Comparison of ENCODE assay signal across 18 cellular contexts in the genomic region with DNA sequence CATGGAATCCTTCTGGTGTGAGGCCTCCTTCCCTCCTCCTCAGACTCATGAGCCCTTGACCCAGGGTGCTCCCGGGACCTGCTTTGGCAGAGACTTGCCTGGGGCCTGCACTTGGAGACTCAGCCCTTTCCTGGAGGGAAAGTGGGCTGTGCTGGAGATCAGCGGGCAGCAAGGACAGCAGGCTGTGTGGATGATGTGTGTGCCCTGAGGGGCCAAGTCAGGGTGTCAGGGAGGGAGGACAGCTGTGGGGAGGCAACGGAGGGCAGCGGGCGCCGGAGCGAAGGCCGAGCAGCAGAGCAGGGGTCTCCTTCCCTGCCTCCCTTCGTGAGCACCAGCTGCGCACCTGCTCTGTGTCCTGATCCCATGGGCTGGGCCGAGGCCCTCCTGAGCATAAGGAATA. TPM values are rescaled to one million over a fixed set of nuclear protein-coding genes. Genes with fewer than 3 reads are reported as not detected.
DNase-seq lines count a peak whose midpoint lies in the region; ATAC-seq and TF ChIP-seq lines count a peak whose summit lies in the region.
"Had no signal": no experiment of that assay in that cellular context is flagged by ENCODE, and none has a peak within 500 bp of the region (broad histone marks: within the 10 kb centered on the region; RNA-seq: fewer than 3 reads in every experiment).

No MANE protein-coding gene starts in this region.

- H3K4me1 Mint-ChIP-seq in activated CD8-positive, alpha-beta memory T cell treated with anti-CD3 and anti-CD28 coated beads, Interleukin-2, amount 10 ng/mL, durations not matched to agents 7 days and 5 days = peaks cover 55% of the 10 kb centered on the region
- H3K4me1 Mint-ChIP-seq in central memory CD8-positive, alpha-beta T cell = peaks cover 35% of the 10 kb centered on the region

- no peaks in the 10 kb centered on the region for H3K27me3 Mint-ChIP-seq in activated CD8-positive, alpha-beta memory T cell treated with anti-CD3 and anti-CD28 coated beads, Interleukin-2, amount 10 ng/mL, durations not matched to agents 7 days and 5 days
- H3K27me3 Mint-ChIP-seq in central memory CD8-positive, alpha-beta T cell = no peaks in the 10 kb centered on the region

- H3K27me3 ChIP-seq in spleen (replicated peaks in 1 of 7) = peaks cover 0 to 4% (median 0%) of the 10 kb centered on the region in 7 donors

- no peaks in the 10 kb centered on the region for H3K36me3 ChIP-seq in spleen

- TF ChIP-seq POLR2A in spleen (IDR thresholded peaks at IDR 0.05) = no peak

- in situ Hi-C loops in GM13976 (cut with MboI; ENCODE audit: low sequenced_read_pairs, unreplicated experiment) (loop anchor here (5.0 kb wide), 1 partner anchor 110 kb away; no protein-coding TSS in a partner anchor), GM13977 (cut with MboI; ENCODE audit: low pct_unique_long_range_greater_than_20kb, low sequenced_read_pairs, unreplicated experiment) (loop anchor here (10.0 to 25.0 kb wide), 2 partner anchors 67 to 295 kb away; a partner anchor contains a TSS)

- WGBS in spleen, 5 donors = 84 to 92% (median 89%) methylated on average over 7 to 11 of the region's 11 CpGs

- no peak for ATAC-seq in activated CD8-positive, alpha-beta memory T cell treated with anti-CD3 and anti-CD28 coated beads, Interleukin-2, amount 10 ng/mL, durations not matched to agents 7 days and 5 days
- no peak for ATAC-seq in central memory CD8-positive, alpha-beta T cell (replicated peaks; ENCODE audit: extremely low read depth, poor library complexity, severe bottlenecking)

- H3K27ac ChIP-seq in spleen = no peak overlapping the region

- H3K27ac Mint-ChIP-seq in activated CD8-positive, alpha-beta memory T cell treated with anti-CD3 and anti-CD28 coated beads, Interleukin-2, amount 10 ng/mL, durations not matched to agents 7 days and 5 days = peak overlapping the region; percentile 28
- peak overlapping the region; percentile 58 for H3K27ac Mint-ChIP-seq in central memory CD8-positive, alpha-beta T cell (ENCODE audit: low read depth)

- H3K9me3 ChIP-seq in spleen = no peaks in the 10 kb centered on the region

- H3K4me3 Mint-ChIP-seq in activated CD8-positive, alpha-beta memory T cell treated with anti-CD3 and anti-CD28 coated beads, Interleukin-2, amount 10 ng/mL, durations not matched to agents 7 days and 5 days = no peak overlapping the region
- H3K4me3 Mint-ChIP-seq in central memory CD8-positive, alpha-beta T cell = no peak overlapping the region

- no peak overlapping the region for H3K4me3 ChIP-seq in spleen

- no peaks in the 10 kb centered on the region for H3K9me3 Mint-ChIP-seq in activated CD8-positive, alpha-beta memory T cell treated with anti-CD3 and anti-CD28 coated beads, Interleukin-2, amount 10 ng/mL, durations not matched to agents 7 days and 5 days (ENCODE audit: low read depth)
- H3K9me3 Mint-ChIP-seq in central memory CD8-positive, alpha-beta T cell = no peaks in the 10 kb centered on the region

- TF ChIP-seq CTCF in GM13976 (IDR thresholded peaks at IDR 0.05; ENCODE audit: borderline replicate concordance, control extremely low read depth, extremely low read depth, insufficient read depth, missing control alignments) = no peak
- TF ChIP-seq CTCF in spleen (IDR thresholded peaks at IDR 0.05 in 8 of 11, conservative IDR thresholded peaks at IDR 0.05 in 3 of 11) = no peak
- TF ChIP-seq CTCF in GM13977 (IDR thresholded peaks at IDR 0.05; ENCODE audit: extremely low read depth, insufficient read depth, missing control alignments) = no peak

- CTCF ChIA-PET in activated CD8-positive, alpha-beta memory T cell treated with anti-CD3 and anti-CD28 coated beads, Interleukin-2, amount 10 ng/mL, durations not matched to agents 7 days and 5 days (lab: Charles Lee) = interaction anchor here (0.9 to 3.7 kb wide), 7 partner anchors 10 to 171 kb away, joined by 3 to 41 read pairs (median 4); no protein-coding TSS in a partner anchor

- intact Hi-C loops in spleen (cut with DNase I; ENCODE audit: low total_unique reads) = no loop called here

- no peak for DNase-seq in activated CD8-positive, alpha-beta memory T cell treated with anti-CD3 and anti-CD28 coated beads, Interleukin-2, amount 10 ng/mL, durations not matched to agents 7 days and 5 days
- DNase-seq in activated CD8-positive, alpha-beta memory T cell treated with anti-CD3 and anti-CD28 coated beads, Interleukin-2, amount 50 U/mL, for 4 hours = no peak
- DNase-seq in GM13976 (ENCODE audit: low spot score) (peak; percentile 20), spleen (peak; percentile 55), GM13977 (ENCODE audit: low spot score) (no peak), HCEC 1CT (no peak), HUDEP-2 (lab: John Stamatoyannopoulos, UW; ENCODE audit: unreplicated experiment in 76 of 76) (no peak)
- DNase-seq in central memory CD8-positive, alpha-beta T cell (ENCODE audit: low spot score in 2 of 2) = no peak
- DNase-seq: DMS79; KG1; NCI-H1092; NCI-H1436 treated with DMSO at 0.1 percent for 48 hours; NCI-H1930; NCI-H226; NCI-H510A treated with DMSO at 0.1 percent for 48 hours; NCI-H774; NK-92 treated with Interleukin-12 subunit alpha and Interleukin-12 subunit beta, amount 100 ng/mL, for 24 hours; SIG-M5 had no signal

- peaks cover 0 to 17% (median 5%) of the 10 kb centered on the region in 6 donors for H3K4me1 ChIP-seq in spleen

- H3K36me3 Mint-ChIP-seq in activated CD8-positive, alpha-beta memory T cell treated with anti-CD3 and anti-CD28 coated beads, Interleukin-2, amount 10 ng/mL, durations not matched to agents 7 days and 5 days = no peaks in the 10 kb centered on the region
- H3K36me3 Mint-ChIP-seq in central memory CD8-positive, alpha-beta T cell (ENCODE audit: insufficient read depth) = peaks cover 4% of the 10 kb centered on the region

RNA-seq across cellular contexts. Expression of a gene that starts 6.1 kb away (rescaled TPM):
- total RNA-seq in activated CD8-positive, alpha-beta memory T cell treated with anti-CD3 and anti-CD28 coated beads, Interleukin-2, amount 10 ng/mL, durations not matched to agents 7 days and 5 days = 100 to 1,000 TPM in 1 of 2 experiments, 1 to 10 TPM in 1; 4.9 to 164 TPM
- total RNA-seq in spleen = not detected
- polyA plus RNA-seq in spleen = not detected

RNA-seq across cellular contexts. Expression of a gene that starts 7.0 kb away (rescaled TPM):
- 1 to 10 TPM in 1 of 2 experiments, under 1 TPM in 1; 0.47 to 1.5 TPM for total RNA-seq in activated CD8-positive, alpha-beta memory T cell treated with anti-CD3 and anti-CD28 coated beads, Interleukin-2, amount 10 ng/mL, durations not matched to agents 7 days and 5 days
- total RNA-seq in spleen = not detected
- polyA plus RNA-seq in spleen = not detected

RNA-seq across cellular contexts. Expression of a gene that starts 56.0 kb away (rescaled TPM):
- 10 to 100 TPM in 1 of 2 experiments, 1 to 10 TPM in 1; 7.0 to 10.9 TPM for total RNA-seq in activated CD8-positive, alpha-beta memory T cell treated with anti-CD3 and anti-CD28 coated beads, Interleukin-2, amount 10 ng/mL, durations not matched to agents 7 days and 5 days
- total RNA-seq in spleen = 10 to 100 TPM in 1 of 7 donors, 1 to 10 TPM in 6; 3.1 to 18.4 (median 4.6) TPM
- 1 to 10 TPM in 2 of 3 donors, under 1 TPM in 1; 0.76 to 1.3 (median 1.3) TPM for polyA plus RNA-seq in spleen

Comparison
In these comparisons a context has a peak if more than half of its experiments do, and no peak if none do; other contexts are left out.
1. DNase-seq: peak in GM13976 (single experiment) and spleen (single experiment); none in activated CD8-positive, alpha-beta memory T cell treated with anti-CD3 and anti-CD28 coated beads, Interleukin-2, amount 10 ng/mL, durations not matched to agents 7 days and 5 days (single experiment), activated CD8-positive, alpha-beta memory T cell treated with anti-CD3 and anti-CD28 coated beads, Interleukin-2, amount 50 U/mL, for 4 hours (single experiment), central memory CD8-positive, alpha-beta T cell (0 of 2), GM13977 (single experiment), HCEC 1CT (single experiment) and HUDEP-2 (0 of 76).
2. RNA of a gene that starts 6.1 kb away (total RNA-seq): 4.9 to 164 TPM in activated CD8-positive, alpha-beta memory T cell treated with anti-CD3 and anti-CD28 coated beads, Interleukin-2, amount 10 ng/mL, durations not matched to agents 7 days and 5 days; not detected in spleen; every median in the first group is over 4 times any median in the second.